Comparison of ENCODE assay signal across 11 cellular contexts in genomic region chr2:30287857-30288513, GRCh38. TPM values are rescaled to one million over a fixed set of nuclear protein-coding genes. Genes with fewer than 3 reads are reported as not detected.
DNase-seq lines count a peak whose midpoint lies in the region; ATAC-seq, FAIRE-seq and TF ChIP-seq lines count a peak whose summit lies in the region.
"Had no signal": no experiment of that assay in that cellular context is flagged by ENCODE, and none has a peak within 500 bp of the region (broad histone marks: within the 10 kb centered on the region; RNA-seq: fewer than 3 reads in every experiment).

No MANE protein-coding gene starts in this region.

- CTCF ChIA-PET in PC-3 (lab: Charles Lee), result no interaction called here

- POLR2A ChIA-PET in PC-3 (lab: Charles Lee; ENCODE audit: unreplicated experiment), result no interaction called here

- H3K79me2 ChIP-seq in PC-3 (ENCODE audit: low read length), result no peaks in the 10 kb centered on the region

- TF ChIP-seq CTCF in PC-3 (conservative IDR thresholded peaks at IDR 0.05; ENCODE audit: low read depth, low read length) (no peak), left lung (IDR thresholded peaks at IDR 0.05) (no peak)

- no peaks in the 10 kb centered on the region for H3K36me3 ChIP-seq in adipocyte (ENCODE audit: control insufficient read depth, insufficient read depth, low read length, severe bottlenecking)
- no peaks in the 10 kb centered on the region for H3K36me3 ChIP-seq in PC-3 (ENCODE audit: low read depth, low read length)
- no peaks in the 10 kb centered on the region for H3K36me3 ChIP-seq in left lung

- H3K27me3 ChIP-seq in adipocyte (replicated peaks; ENCODE audit: control insufficient read depth, insufficient read depth, low read length), result peaks cover 5% of the 10 kb centered on the region
- H3K27me3 ChIP-seq in PC-3 (ENCODE audit: low read length), result no peaks in the 10 kb centered on the region
- H3K27me3 ChIP-seq in left lung, result no peaks in the 10 kb centered on the region

- H2AFZ ChIP-seq in PC-3 (ENCODE audit: low read length), result no peak overlapping the region

- intact Hi-C loops in PC-3 (cut with micrococcal nuclease), result no loop called here
- intact Hi-C loops in left lung (cut with DNase I), result no loop called here

- H3K4me2 ChIP-seq in PC-3 (ENCODE audit: low read length), result no peak overlapping the region

- no peak for TF ChIP-seq POLR2A in GM12891 (IDR thresholded peaks at IDR 0.05; ENCODE audit: low read depth, low read length)

- peak; percentile 83 for FAIRE-seq in GM12891 (lab: Jason Lieb, UNC)
- FAIRE-seq: endothelial cell of umbilical vein had no signal

- H3K4me3 ChIP-seq in adipocyte (ENCODE audit: low read length) (no peak overlapping the region), PC-3 (ENCODE audit: low read length) (no peak overlapping the region), left lung (no peak overlapping the region)

- no peaks in the 10 kb centered on the region for H4K20me1 ChIP-seq in PC-3 (ENCODE audit: low read length)

- DNase-seq in GM12891 (ENCODE audit: insufficient read length, low spot score) (no peak), adipocyte (ENCODE audit: low read depth) (no peak), PC-3 (no peak), cerebellum (ENCODE audit: low spot score) (no peak), left lung (no peak), NK-92 (lab: John Stamatoyannopoulos, UW; ENCODE audit: unreplicated experiment) (no peak)
- DNase-seq: DMS79 treated with DMSO at 0.1 percent for 48 hours, NCI-H510A treated with DMSO at 0.1 percent for 48 hours had no signal

- no peak overlapping the region for H3K27ac ChIP-seq in PC-3 (ENCODE audit: low read length)
- H3K27ac ChIP-seq in left lung, result peak overlapping the region in 1 of 2 donors; percentile 10

- H3F3A ChIP-seq in PC-3 (ENCODE audit: low read length, unreplicated experiment), result no peaks in the 10 kb centered on the region

- no TSS peak for BruUV-seq in PC-3 (replicated peaks; lab: Mats Ljungman, UMichigan)

- H3K4me1 ChIP-seq in adipocyte (ENCODE audit: control insufficient read depth, insufficient read depth, low read length) (peaks cover 9% of the 10 kb centered on the region), PC-3 (ENCODE audit: insufficient read depth, low read length) (peaks cover 2% of the 10 kb centered on the region), left lung (no peaks in the 10 kb centered on the region)

- H3K9me3 ChIP-seq in adipocyte (ENCODE audit: control insufficient read depth, low read length) (no peaks in the 10 kb centered on the region), PC-3 (ENCODE audit: low read length) (no peaks in the 10 kb centered on the region), left lung (no peaks in the 10 kb centered on the region)

- no peaks in the 10 kb centered on the region for H3K9me2 ChIP-seq in PC-3 (replicated peaks; ENCODE audit: low read length)

- H3K9ac ChIP-seq in adipocyte (ENCODE audit: low read length) (peak overlapping the region; percentile 15), PC-3 (ENCODE audit: low read length) (no peak overlapping the region)

- ATAC-seq in GM21390 (IDR thresholded peaks at IDR 0.05; ENCODE audit: unreplicated experiment), result peak; percentile 85
- peak; percentile 64 for ATAC-seq in HG03378 (IDR thresholded peaks at IDR 0.05; ENCODE audit: unreplicated experiment)
- no peak for ATAC-seq in PC-3
- no peak for ATAC-seq in left lung

TF ChIP-seq in GM12891, 5 proteins besides CTCF, POLR2A, EP300 and RAD21:
- TF ChIP-seq SPI1 (IDR thresholded peaks at IDR 0.05; ENCODE audit: low read depth, low read length), result peak; percentile 94
- peak; percentile 56 for TF ChIP-seq PAX5 (IDR thresholded peaks at IDR 0.05; ENCODE audit: insufficient read depth, low read length, severe bottlenecking)
- no peak for TF ChIP-seq POLR2AphosphoS5 (IDR thresholded peaks at IDR 0.05; ENCODE audit: low read depth, low read length)
TF ChIP-seq in GM12891: peak in this region for 2.

RNA-seq across cellular contexts. Expression of gene LBH, which starts 56.7 kb away (rescaled TPM):
- polyA plus RNA-seq in GM12891 (2012; ENCODE audit: low read depth, missing spikeins), result 35.5 TPM
- total RNA-seq in PC-3 (2014; rRNA removed) (0.40 and 5.8 TPM in 2 replicates), cerebellum (71.4 TPM), left lung (100 to 1,000 TPM; 119 to 256 TPM)

Comparison
In these comparisons a context has a peak if more than half of its experiments do, and no peak if none do; other contexts are left out.
1. ATAC-seq: peak in GM21390 (single experiment) and HG03378 (single experiment); none in PC-3 (single experiment) and left lung (single experiment).
2. RNA of gene LBH, which starts 56.7 kb away (total RNA-seq): 119 to 256 TPM in left lung and 71.4 TPM in cerebellum (single experiment); 0.40 to 5.8 TPM in PC-3; every median in the first group is over 10 times any median in the second.